In genomic region chr1:235133086-235133485, GRCh38 we compare ENCODE assay signal across 18 cellular contexts.
"Had no signal": no experiment of that assay in that cellular context is flagged by ENCODE, and none has a peak within 500 bp of the region (broad histone marks: within the 10 kb centered on the region; RNA-seq: fewer than 3 reads in every experiment).

No MANE protein-coding gene starts in this region.

- H3K27me3 ChIP-seq: esophagus squamous epithelium, neural progenitor cell, right atrium auricular region, testis, upper lobe of left lung had no signal

- H3K9me3 Mint-ChIP-seq: activated naive CD4-positive, alpha-beta T cell treated with anti-CD3 and anti-CD28 coated beads, Interleukin-2, amount 50 U/mL, for 24 hours; dendritic cell treated with granulocyte-macrophage colony-stimulating factor and Interleukin-4, amounts not matched to agents 40 ng/mL and 50 ng/mL, for 4 days; immature natural killer cell; neural progenitor cell; T-helper 2 cell treated with Interferon-gamma antibody and Interleukin-4, amounts not matched to agents 5 μg/mL and 100 μg/mL, for 36 hours had no signal

- H2AFZ ChIP-seq: neural progenitor cell had no signal

- H3K27ac ChIP-seq: esophagus squamous epithelium, left ventricle myocardium inferior, neural progenitor cell, prostate gland, right atrium auricular region, testis, upper lobe of left lung had no signal

- H3K27me3 Mint-ChIP-seq: activated naive CD4-positive, alpha-beta T cell treated with anti-CD3 and anti-CD28 coated beads, Interleukin-2, amount 50 U/mL, for 24 hours; dendritic cell treated with granulocyte-macrophage colony-stimulating factor and Interleukin-4, amounts not matched to agents 40 ng/mL and 50 ng/mL, for 4 days had no signal

- H3K4me1 ChIP-seq: neural progenitor cell, prostate gland, right atrium auricular region, testis had no signal

- H3K4me2 ChIP-seq: neural progenitor cell had no signal

- DNase-seq: activated CD4-positive, alpha-beta T cell treated with anti-CD3 and anti-CD28 coated beads for 48 hours; activated CD4-positive, CD25-positive, alpha-beta regulatory T cell; amniotic stem cell; effector CD8-positive, alpha-beta T cell; esophagus squamous epithelium; immature natural killer cell; kidney glomerular epithelial cell; left ventricle myocardium inferior; mammary epithelial cell; stimulated activated CD4-positive, alpha-beta T cell treated with anti-CD3 and anti-CD28 coated beads, Interleukin-2, amount 100 ng/mL, for 24 hours; testis; upper lobe of left lung had no signal

- H3K4me3 ChIP-seq: esophagus squamous epithelium, left ventricle myocardium inferior, neural progenitor cell, prostate gland, right atrium auricular region, testis, upper lobe of left lung had no signal

- H3K4me3 Mint-ChIP-seq: activated naive CD4-positive, alpha-beta T cell treated with anti-CD3 and anti-CD28 coated beads, Interleukin-2, amount 50 U/mL, for 24 hours; dendritic cell treated with granulocyte-macrophage colony-stimulating factor and Interleukin-4, amounts not matched to agents 40 ng/mL and 50 ng/mL, for 4 days; immature natural killer cell; neural progenitor cell; T-helper 2 cell treated with Interferon-gamma antibody and Interleukin-4, amounts not matched to agents 5 μg/mL and 100 μg/mL, for 36 hours had no signal

- H3K27ac Mint-ChIP-seq: activated naive CD4-positive, alpha-beta T cell treated with anti-CD3 and anti-CD28 coated beads, Interleukin-2, amount 50 U/mL, for 24 hours; dendritic cell treated with granulocyte-macrophage colony-stimulating factor and Interleukin-4, amounts not matched to agents 40 ng/mL and 50 ng/mL, for 4 days; neural progenitor cell; T-helper 2 cell treated with Interferon-gamma antibody and Interleukin-4, amounts not matched to agents 5 μg/mL and 100 μg/mL, for 36 hours had no signal

- H3K9ac ChIP-seq: neural progenitor cell had no signal

- H3K9me3 ChIP-seq: esophagus squamous epithelium, left ventricle myocardium inferior, prostate gland, right atrium auricular region, testis, upper lobe of left lung had no signal
